12 cellular contexts compared by ENCODE assay signal in genomic region chr17:72977768-72978417, GRCh38.
DNase-seq lines count a peak whose midpoint lies in the region; TF ChIP-seq lines count a peak whose summit lies in the region.
"Had no signal": no experiment of that assay in that cellular context is flagged by ENCODE, and none has a peak within 500 bp of the region (broad histone marks: within the 10 kb centered on the region; RNA-seq: fewer than 3 reads in every experiment).

No MANE protein-coding gene starts in this region.

- H3K27ac Mint-ChIP-seq in chondrocyte (ENCODE audit: unreplicated experiment): peak overlapping the region; percentile 98
- H3K27ac Mint-ChIP-seq: activated naive CD8-positive, alpha-beta T cell had no signal

- H3K36me3 Mint-ChIP-seq in chondrocyte (ENCODE audit: low read depth): no peaks in the 10 kb centered on the region

- CTCF ChIA-PET in OCI-LY7 (lab: Charles Lee; ENCODE audit: unreplicated experiment): no interaction called here

- H3K79me2 ChIP-seq in OCI-LY7 (ENCODE audit: insufficient read depth, low read depth, low read length): no peaks in the 10 kb centered on the region

- no peak for TF ChIP-seq POLR2A in Peyer's patch (IDR thresholded peaks at IDR 0.05)

- no peak overlapping the region for H3K4me2 ChIP-seq in OCI-LY7 (ENCODE audit: low read length)

- H3K4me3 ChIP-seq in neutrophil (ENCODE audit: low read depth in 1 of 2, low read length in 1 of 2) (no peak overlapping the region), OCI-LY7 (ENCODE audit: low read depth, low read length, poor library complexity, severe bottlenecking) (no peak overlapping the region), Peyer's patch (no peak overlapping the region)

- no peak for TF ChIP-seq CTCF in chondrocyte (IDR thresholded peaks at IDR 0.05)
- no peak for TF ChIP-seq CTCF in neutrophil (IDR thresholded peaks at IDR 0.05)
- no peak for TF ChIP-seq CTCF in OCI-LY7 (conservative IDR thresholded peaks at IDR 0.05; ENCODE audit: low read length)
- TF ChIP-seq CTCF in Peyer's patch (IDR thresholded peaks at IDR 0.05): no peak

- H3K27ac ChIP-seq in neutrophil (peak overlapping the region; percentile 51), OCI-LY7 (ENCODE audit: low read depth, low read length, poor library complexity, severe bottlenecking) (no peak overlapping the region), Peyer's patch (no peak overlapping the region)

- H3K27me3 Mint-ChIP-seq in chondrocyte (ENCODE audit: low read depth): no peaks in the 10 kb centered on the region
- H3K27me3 Mint-ChIP-seq: activated B cell treated with CpG ODN at 0.5 μM for 24 hours; activated naive CD8-positive, alpha-beta T cell; stimulated activated naive CD8-positive, alpha-beta T cell treated with anti-CD3 and anti-CD28 coated beads, Interleukin-15, amount 100 ng/mL, for 72 hours had no signal

- H3K9me2 ChIP-seq in OCI-LY7 (ENCODE audit: insufficient read depth, low read length): no peaks in the 10 kb centered on the region

- DNase-seq in ELR (ENCODE audit: low read depth) (peak; percentile 74), NCI-H2107 (lab: John Stamatoyannopoulos, UW) (peak; percentile 12), chondrocyte (ENCODE audit: low spot score) (no peak), OCI-LY7 (ENCODE audit: low spot score) (no peak), COR-L47 (lab: John Stamatoyannopoulos, UW) (no peak), retina (no peak), Peyer's patch (no peak)
- DNase-seq: activated B cell treated with CpG ODN at 0.5 μM for 24 hours; NCI-H2171 treated with DMSO at 0.1 percent for 48 hours; stimulated activated naive CD8-positive, alpha-beta T cell treated with anti-CD3 and anti-CD28 coated beads, Interleukin-15, amount 100 ng/mL, for 72 hours had no signal

- no TSS peak for BruUV-seq in OCI-LY7 (replicated peaks; lab: Mats Ljungman, UMichigan)

- H3K9me3 Mint-ChIP-seq in chondrocyte (ENCODE audit: low read depth): peaks cover 3% of the 10 kb centered on the region
- H3K9me3 Mint-ChIP-seq: activated B cell treated with CpG ODN at 0.5 μM for 24 hours had no signal

- H2AFZ ChIP-seq in OCI-LY7 (ENCODE audit: low read length): no peak overlapping the region

- H4K20me1 ChIP-seq in OCI-LY7 (ENCODE audit: insufficient read depth, low read length): no peaks in the 10 kb centered on the region

- H3K4me1 Mint-ChIP-seq in chondrocyte (ENCODE audit: low read depth): peaks cover 28% of the 10 kb centered on the region

- H3K36me3 ChIP-seq in neutrophil (no peaks in the 10 kb centered on the region), OCI-LY7 (ENCODE audit: insufficient read depth, low read length) (no peaks in the 10 kb centered on the region), Peyer's patch (no peaks in the 10 kb centered on the region)

- intact Hi-C loops in OCI-LY7 (cut with micrococcal nuclease; ENCODE audit: unreplicated experiment): no loop called here

- H3K4me1 ChIP-seq in neutrophil (ENCODE audit: control insufficient read depth in 1 of 2, insufficient read depth in 1 of 2, low read depth in 1 of 2, low read length in 1 of 2) (peaks cover 18 to 23% of the 10 kb centered on the region in 2 experiments), OCI-LY7 (ENCODE audit: insufficient read depth, low read length, poor library complexity, severe bottlenecking) (no peaks in the 10 kb centered on the region), Peyer's patch (peaks cover 0 to 10% (median 0%) of the 10 kb centered on the region in 4 donors)

- H3K4me3 Mint-ChIP-seq in chondrocyte (ENCODE audit: unreplicated experiment): no peak overlapping the region
- H3K4me3 Mint-ChIP-seq: activated B cell treated with CpG ODN at 0.5 μM for 24 hours; activated naive CD8-positive, alpha-beta T cell; stimulated activated naive CD8-positive, alpha-beta T cell treated with anti-CD3 and anti-CD28 coated beads, Interleukin-15, amount 100 ng/mL, for 72 hours had no signal

- POLR2A ChIA-PET in OCI-LY7 (lab: Charles Lee): interaction anchor here (0.6 kb wide), 1 partner anchor 72 kb away, joined by 3 read pairs; no protein-coding TSS in a partner anchor

- no peaks in the 10 kb centered on the region for H3K9me3 ChIP-seq in neutrophil
- no peaks in the 10 kb centered on the region for H3K9me3 ChIP-seq in OCI-LY7 (ENCODE audit: low read length)
- no peaks in the 10 kb centered on the region for H3K9me3 ChIP-seq in Peyer's patch

- no peaks in the 10 kb centered on the region for H3K27me3 ChIP-seq in neutrophil
- no peaks in the 10 kb centered on the region for H3K27me3 ChIP-seq in Peyer's patch

Comparison
In these comparisons a context has a peak if more than half of its experiments do, and no peak if none do; other contexts are left out.
1. DNase-seq: peak in ELR (single experiment) and NCI-H2107 (single experiment); none in chondrocyte (single experiment), OCI-LY7 (single experiment), COR-L47 (single experiment), retina (single experiment) and Peyer's patch (0 of 3).